ENCODE assay signal across 12 cellular contexts in genomic region chr19:2933490-2933910, GRCh38. TPM values are rescaled to one million over a fixed set of nuclear protein-coding genes. Genes with fewer than 3 reads are reported as not detected.
"Had no signal": no experiment of that assay in that cellular context is flagged by ENCODE, and none has a peak within 500 bp of the region (broad histone marks: within the 10 kb centered on the region; RNA-seq: fewer than 3 reads in every experiment).

No MANE protein-coding gene starts in this region.

- H3K4me3 ChIP-seq: colonic mucosa, pancreas, transverse colon had no signal

- DNase-seq: activated CD4-positive, alpha-beta memory T cell treated with anti-CD3 and anti-CD28 coated beads, Interleukin-2, amount 10 ng/mL, durations not matched to agents 7 days and 5 days; activated CD4-positive, alpha-beta T cell treated with anti-CD3 and anti-CD28 coated beads for 1 hour; activated gamma-delta T cell treated with Interleukin-2 at 50 U/mL for 16 hours; activated T-cell treated with anti-CD3 and anti-CD28 coated beads, Interleukin-2, amount 50 U/mL, for 72 hours; colonic mucosa; effector CD8-positive, alpha-beta T cell; kidney glomerular epithelial cell; naive B cell; pancreas; stimulated activated CD4-positive, alpha-beta T cell treated with anti-CD3 and anti-CD28 coated beads, Interleukin-4, amount 100 ng/mL, for 4 hours; transverse colon had no signal

- H3K27me3 ChIP-seq: colonic mucosa, pancreas, transverse colon had no signal

- H3K27me3 Mint-ChIP-seq: activated CD4-positive, alpha-beta memory T cell treated with anti-CD3 and anti-CD28 coated beads, Interleukin-2, amount 10 ng/mL, durations not matched to agents 7 days and 5 days; naive B cell had no signal

- H3K4me3 Mint-ChIP-seq: activated CD4-positive, alpha-beta memory T cell treated with anti-CD3 and anti-CD28 coated beads, Interleukin-2, amount 10 ng/mL, durations not matched to agents 7 days and 5 days; activated T-cell treated with anti-CD3 and anti-CD28 coated beads, Interleukin-2, amount 50 U/mL, for 72 hours; mesothelial cell of epicardium; naive B cell had no signal

- H3K4me1 ChIP-seq: colonic mucosa, pancreas, transverse colon had no signal

- H3K27ac Mint-ChIP-seq: activated CD4-positive, alpha-beta memory T cell treated with anti-CD3 and anti-CD28 coated beads, Interleukin-2, amount 10 ng/mL, durations not matched to agents 7 days and 5 days; activated T-cell treated with anti-CD3 and anti-CD28 coated beads, Interleukin-2, amount 50 U/mL, for 72 hours; mesothelial cell of epicardium; naive B cell had no signal

- H3K27ac ChIP-seq: colonic mucosa, pancreas, transverse colon had no signal

- H3K4me1 Mint-ChIP-seq: activated CD4-positive, alpha-beta memory T cell treated with anti-CD3 and anti-CD28 coated beads, Interleukin-2, amount 10 ng/mL, durations not matched to agents 7 days and 5 days; mesothelial cell of epicardium had no signal

- FAIRE-seq: pancreas had no signal

- ATAC-seq: activated T-cell treated with anti-CD3 and anti-CD28 coated beads, Interleukin-2, amount 50 U/mL, for 72 hours; pancreas had no signal

RNA-seq across cellular contexts. Expression of gene TLE6, which starts 43.9 kb away (rescaled TPM):
- total RNA-seq: transverse colon had no signal
